In the genomic region with DNA sequence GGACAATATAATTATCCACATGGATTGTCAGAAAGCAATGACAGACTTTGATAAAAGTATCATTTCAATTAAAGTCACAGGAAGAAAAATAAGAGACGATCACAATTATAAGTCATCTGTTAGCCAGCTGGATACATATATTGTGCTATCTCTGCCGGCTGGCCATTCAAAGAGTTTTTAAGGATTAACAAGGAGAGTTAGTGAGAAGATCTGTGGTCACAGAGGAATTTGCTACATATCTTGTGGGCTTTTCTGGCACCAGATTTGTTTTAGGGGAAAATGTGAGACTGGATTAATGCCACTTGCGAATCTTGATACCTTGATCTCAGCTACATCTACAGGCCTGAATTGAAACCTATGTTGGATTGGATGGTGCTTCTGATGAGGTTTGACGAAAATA, we compare ENCODE assay signal across 21 cellular contexts.
DNase-seq lines count a peak whose midpoint lies in the region; TF ChIP-seq lines count a peak whose summit lies in the region.
"Had no signal": no experiment of that assay in that cellular context is flagged by ENCODE, and none has a peak within 500 bp of the region (broad histone marks: within the 10 kb centered on the region; RNA-seq: fewer than 3 reads in every experiment).

No MANE protein-coding gene starts in this region.

- H3K36me3 Mint-ChIP-seq in activated naive CD8-positive, alpha-beta T cell = no peaks in the 10 kb centered on the region
- peaks cover 2% of the 10 kb centered on the region for H3K36me3 Mint-ChIP-seq in activated naive CD8-positive, alpha-beta T cell treated with anti-CD3 and anti-CD28 coated beads for 36 hours
- H3K36me3 Mint-ChIP-seq: natural killer cell treated with Interleukin-12 subunit alpha and Interleukin-12 subunit beta and Interleukin-15 and Interleukin-18, amount 100 ng/mL, for 72 hours had no signal

- H3K27me3 ChIP-seq in SJCRH30 (no peaks in the 10 kb centered on the region), smooth muscle cell (ENCODE audit: low read depth) (no peaks in the 10 kb centered on the region), ovary (no peaks in the 10 kb centered on the region)
- H3K27me3 ChIP-seq: esophagus muscularis mucosa, right atrium auricular region had no signal

- no peak overlapping the region for H2AFZ ChIP-seq in smooth muscle cell (ENCODE audit: low read depth)

- H3K36me3 ChIP-seq in SJCRH30 = no peaks in the 10 kb centered on the region
- H3K36me3 ChIP-seq in smooth muscle cell (ENCODE audit: low read depth) = no peaks in the 10 kb centered on the region
- H3K36me3 ChIP-seq in ovary = no peaks in the 10 kb centered on the region
- H3K36me3 ChIP-seq: esophagus muscularis mucosa, right atrium auricular region had no signal

- H3K27ac Mint-ChIP-seq in activated naive CD8-positive, alpha-beta T cell = no peak overlapping the region
- no peak overlapping the region for H3K27ac Mint-ChIP-seq in activated naive CD8-positive, alpha-beta T cell treated with anti-CD3 and anti-CD28 coated beads for 36 hours
- H3K27ac Mint-ChIP-seq: natural killer cell treated with Interleukin-12 subunit alpha and Interleukin-12 subunit beta and Interleukin-15 and Interleukin-18, amount 100 ng/mL, for 72 hours had no signal

- intact Hi-C loops in ovary (cut with DNase I) = no loop called here

- peaks cover 44% of the 10 kb centered on the region for H3F3A ChIP-seq in smooth muscle cell (ENCODE audit: low read depth)

- H3K9ac ChIP-seq in smooth muscle cell (ENCODE audit: low read depth) = peak overlapping the region; percentile 23

- peaks cover 7% of the 10 kb centered on the region for H3K4me1 Mint-ChIP-seq in activated naive CD8-positive, alpha-beta T cell (ENCODE audit: low read depth)
- H3K4me1 Mint-ChIP-seq in activated naive CD8-positive, alpha-beta T cell treated with anti-CD3 and anti-CD28 coated beads for 36 hours = peaks cover 7% of the 10 kb centered on the region

- H3K4me2 ChIP-seq in smooth muscle cell = peak overlapping the region; percentile 71

- H3K4me3 ChIP-seq in SJCRH30 (no peak overlapping the region), fibroblast of mammary gland (ENCODE audit: control insufficient read depth, low read depth, low read length) (no peak overlapping the region), smooth muscle cell (no peak overlapping the region), ovary (no peak overlapping the region)
- H3K4me3 ChIP-seq: esophagus muscularis mucosa, right atrium auricular region had no signal

- TF ChIP-seq POLR2A in ovary (IDR thresholded peaks at IDR 0.05) = no peak

- H3K27ac ChIP-seq in SJCRH30 (no peak overlapping the region), smooth muscle cell (ENCODE audit: low read depth) (peak overlapping the region; percentile 96), ovary (no peak overlapping the region)
- H3K27ac ChIP-seq: esophagus muscularis mucosa, right atrium auricular region had no signal

- H3K79me2 ChIP-seq in smooth muscle cell (ENCODE audit: low read depth) = no peaks in the 10 kb centered on the region

- TF ChIP-seq CTCF in fibroblast of mammary gland (conservative IDR thresholded peaks at IDR 0.05; ENCODE audit: control insufficient read depth, insufficient read depth, low read depth, low read length) (no peak), smooth muscle cell (IDR thresholded peaks at IDR 0.05; ENCODE audit: borderline replicate concordance, insufficient read depth, poor library complexity, severe bottlenecking) (no peak), ovary (IDR thresholded peaks at IDR 0.05) (no peak)

- H3K4me1 ChIP-seq in SJCRH30 (peaks cover 28% of the 10 kb centered on the region), smooth muscle cell (ENCODE audit: low read depth) (peaks cover 12% of the 10 kb centered on the region), ovary (ENCODE audit: insufficient read depth) (no peaks in the 10 kb centered on the region)
- H3K4me1 ChIP-seq: esophagus muscularis mucosa had no signal

- peak overlapping the region; percentile 25 for H3K4me3 Mint-ChIP-seq in activated naive CD8-positive, alpha-beta T cell
- H3K4me3 Mint-ChIP-seq in activated naive CD8-positive, alpha-beta T cell treated with anti-CD3 and anti-CD28 coated beads for 36 hours = no peak overlapping the region
- H3K4me3 Mint-ChIP-seq: natural killer cell treated with Interleukin-12 subunit alpha and Interleukin-12 subunit beta and Interleukin-15 and Interleukin-18, amount 100 ng/mL, for 72 hours had no signal

- H3K9me3 Mint-ChIP-seq in activated naive CD8-positive, alpha-beta T cell (ENCODE audit: low read depth) = peaks cover 11% of the 10 kb centered on the region
- H3K9me3 Mint-ChIP-seq in activated naive CD8-positive, alpha-beta T cell treated with anti-CD3 and anti-CD28 coated beads for 36 hours = peaks cover 3% of the 10 kb centered on the region

- no peak for DNase-seq in activated naive CD8-positive, alpha-beta T cell treated with anti-CD3 and anti-CD28 coated beads for 36 hours
- DNase-seq in SJCRH30 = peak; percentile 55 to 83
- DNase-seq in fibroblast of mammary gland (ENCODE audit: low read depth) = peak; percentile 55
- no peak for DNase-seq in smooth muscle cell (lab: John Stamatoyannopoulos, UW; ENCODE audit: unreplicated experiment)
- no peak for DNase-seq in ovary
- DNase-seq in NCI-H187 (lab: John Stamatoyannopoulos, UW) = no peak
- no peak for DNase-seq in GOT3 (lab: John Stamatoyannopoulos, UW)
- DNase-seq: activated CD4-positive, alpha-beta T cell treated with anti-CD3 and anti-CD28 coated beads, Interleukin-2, amount 50 U/mL, for 48 hours; activated T-cell treated with anti-CD3 and anti-CD28 coated beads, Interleukin-2, amount 50 U/mL, for 48 hours; anterior cingulate cortex; Calu3; H7; KBM-7; left ventricle myocardium superior; NCI-H1417 treated with DMSO at 0.1 percent for 48 hours; SHP77 treated with DMSO at 0.1 percent for 48 hours; stimulated activated CD4-positive, alpha-beta T cell treated with anti-CD3 and anti-CD28 coated beads, Interleukin-2, amount 100 ng/mL, for 24 hours had no signal

- WGBS in smooth muscle cell (ENCODE audit: low lambda C conversion rate) = 15% methylated on average over 4 of the region's 4 CpGs
- 58 to 67% (median 61%) methylated on average over 4 of the region's 4 CpGs for WGBS in ovary, 3 donors

- no peaks in the 10 kb centered on the region for H3K27me3 Mint-ChIP-seq in activated naive CD8-positive, alpha-beta T cell
- peaks cover 4% of the 10 kb centered on the region for H3K27me3 Mint-ChIP-seq in activated naive CD8-positive, alpha-beta T cell treated with anti-CD3 and anti-CD28 coated beads for 36 hours

- TF ChIP-seq EP300 in ovary (IDR thresholded peaks at IDR 0.05) = no peak

- H3K9me3 ChIP-seq in SJCRH30 (replicated peaks) = no peaks in the 10 kb centered on the region
- no peaks in the 10 kb centered on the region for H3K9me3 ChIP-seq in smooth muscle cell (replicated peaks; ENCODE audit: low read depth)
- no peaks in the 10 kb centered on the region for H3K9me3 ChIP-seq in ovary
- H3K9me3 ChIP-seq: esophagus muscularis mucosa, right atrium auricular region had no signal

- no peaks in the 10 kb centered on the region for H4K20me1 ChIP-seq in smooth muscle cell (ENCODE audit: low read depth)

Comparison
In these comparisons a context has a peak if more than half of its experiments do, and no peak if none do; other contexts are left out.
1. DNase-seq: peak in SJCRH30 (2 of 2) and fibroblast of mammary gland (single experiment); none in activated naive CD8-positive, alpha-beta T cell treated with anti-CD3 and anti-CD28 coated beads for 36 hours (single experiment), smooth muscle cell (single experiment), ovary (0 of 5), NCI-H187 (0 of 2) and GOT3 (single experiment).